Comparison of ENCODE assay signal across 23 cellular contexts in genomic region chr11:19817265-19817851, GRCh38.
DNase-seq lines count a peak whose midpoint lies in the region; ATAC-seq and TF ChIP-seq lines count a peak whose summit lies in the region.
"Had no signal": no experiment of that assay in that cellular context is flagged by ENCODE, and none has a peak within 500 bp of the region (broad histone marks: within the 10 kb centered on the region; RNA-seq: fewer than 3 reads in every experiment).

No MANE protein-coding gene starts in this region.

- peak overlapping the region; percentile 96 for H3K27ac Mint-ChIP-seq in WTC11
- H3K27ac Mint-ChIP-seq in CD8-positive, alpha-beta T cell = no peak overlapping the region
- H3K27ac Mint-ChIP-seq: activated CD4-positive, alpha-beta T cell treated with anti-CD3 and anti-CD28 coated beads, Interleukin-2, amount 10 ng/mL, durations not matched to agents 24 days and 14 days; activated naive CD4-positive, alpha-beta T cell treated with anti-CD3 and anti-CD28 coated beads, Interleukin-2, amount 50 U/mL, for 72 hours; memory B cell had no signal

- H3K27me3 ChIP-seq in tibial artery = no peaks in the 10 kb centered on the region
- H3K27me3 ChIP-seq in CD8-positive, alpha-beta T cell (ENCODE audit: insufficient read depth, low read length) = no peaks in the 10 kb centered on the region
- H3K27me3 ChIP-seq: BLaER1 treated with 17β-estradiol and CSF1 and Interleukin-3, amounts not matched to agents 10 nM and 100 nM; Peyer's patch; SJSA1; transverse colon had no signal

- DNase-seq in NCI-H2107 treated with DMSO at 0.1 percent for 48 hours (lab: John Stamatoyannopoulos, UW; ENCODE audit: unreplicated experiment) (peak; percentile 14), NCI-H2107 (lab: John Stamatoyannopoulos, UW) (no peak), WTC11 (ENCODE audit: low spot score) (peak; percentile 49), iPS-NIHi7 (ENCODE audit: extremely low spot score) (peak; percentile 69), tibial artery (no peak)
- DNase-seq in CD8-positive, alpha-beta T cell = no peak
- DNase-seq: activated CD4-positive, alpha-beta T cell treated with anti-CD3 and anti-CD28 coated beads, Interleukin-2, amount 10 ng/mL, durations not matched to agents 24 days and 14 days; aorta; NCI-H446; Peyer's patch; stimulated activated CD4-positive, alpha-beta T cell treated with anti-CD3 and anti-CD28 coated beads, Interleukin-4, amount 100 ng/mL, for 24 hours; stimulated activated naive CD8-positive, alpha-beta T cell treated with anti-CD3 and anti-CD28 coated beads, Interleukin-15, Interleukin-2, amounts not matched to agents 100 U/mL and 50 U/mL, for 24 hours; T-helper 2 cell; transverse colon had no signal

- CTCF ChIA-PET in WTC11 (lab: Charles Lee) = interaction anchor here (0.5 to 3.2 kb wide), 8 partner anchors 10 to 316 kb away, joined by 3 to 26 read pairs (median 3); no protein-coding TSS in a partner anchor
- CTCF ChIA-PET in CD8-positive, alpha-beta T cell (lab: Charles Lee) = no interaction called here

- peaks cover 92% of the 10 kb centered on the region for H3K4me1 Mint-ChIP-seq in WTC11
- no peaks in the 10 kb centered on the region for H3K4me1 Mint-ChIP-seq in CD8-positive, alpha-beta T cell (ENCODE audit: low read depth)
- H3K4me1 Mint-ChIP-seq: activated CD4-positive, alpha-beta T cell treated with anti-CD3 and anti-CD28 coated beads, Interleukin-2, amount 10 ng/mL, durations not matched to agents 24 days and 14 days; central memory CD8-positive, alpha-beta T cell had no signal

- ATAC-seq in WTC11 (peak; percentile 79), GM18858 (IDR thresholded peaks at IDR 0.05; ENCODE audit: unreplicated experiment) (no peak), GM18511 (IDR thresholded peaks at IDR 0.05; ENCODE audit: unreplicated experiment) (no peak)
- no peak for ATAC-seq in CD8-positive, alpha-beta T cell
- ATAC-seq: activated naive CD4-positive, alpha-beta T cell treated with anti-CD3 and anti-CD28 coated beads, Interleukin-2, amount 50 U/mL, for 72 hours; HCT116; K562; stimulated activated naive CD8-positive, alpha-beta T cell treated with anti-CD3 and anti-CD28 coated beads, Interleukin-15, Interleukin-2, amounts not matched to agents 100 U/mL and 50 U/mL, for 24 hours had no signal

- intact Hi-C loops in tibial artery (cut with DNase I; ENCODE audit: low total_unique reads) = no loop called here
- intact Hi-C loops in CD8-positive, alpha-beta T cell (cut with DNase I, micrococcal nuclease) = no loop called here

- H3K36me3 ChIP-seq in tibial artery = peaks cover 0 to 7% (median 0%) of the 10 kb centered on the region in 3 donors
- H3K36me3 ChIP-seq in CD8-positive, alpha-beta T cell (ENCODE audit: insufficient read depth, low read length) = no peaks in the 10 kb centered on the region
- H3K36me3 ChIP-seq: BLaER1 treated with 17β-estradiol and CSF1 and Interleukin-3, amounts not matched to agents 10 nM and 100 nM; Peyer's patch; SJSA1; transverse colon had no signal

- no peak overlapping the region for H3K4me3 ChIP-seq in tibial artery
- no peak overlapping the region for H3K4me3 ChIP-seq in CD8-positive, alpha-beta T cell (ENCODE audit: low read depth, low read length)
- H3K4me3 ChIP-seq: BLaER1 treated with 17β-estradiol and CSF1 and Interleukin-3, amounts not matched to agents 10 nM and 100 nM; K562; Peyer's patch; SJSA1; transverse colon had no signal

- H3K9me3 ChIP-seq in tibial artery = no peaks in the 10 kb centered on the region
- H3K9me3 ChIP-seq in CD8-positive, alpha-beta T cell (ENCODE audit: low read length) = no peaks in the 10 kb centered on the region
- H3K9me3 ChIP-seq: BLaER1 treated with 17β-estradiol and CSF1 and Interleukin-3, amounts not matched to agents 10 nM and 100 nM; Peyer's patch; SJSA1; transverse colon had no signal

- H3K27me3 Mint-ChIP-seq in WTC11 (ENCODE audit: low read depth) = no peaks in the 10 kb centered on the region
- H3K27me3 Mint-ChIP-seq in CD8-positive, alpha-beta T cell (ENCODE audit: low read depth) = peaks cover 2% of the 10 kb centered on the region
- H3K27me3 Mint-ChIP-seq: activated CD4-positive, alpha-beta T cell treated with anti-CD3 and anti-CD28 coated beads, Interleukin-2, amount 10 ng/mL, durations not matched to agents 24 days and 14 days had no signal

- H3K4me3 Mint-ChIP-seq in WTC11 = peak overlapping the region; percentile 53
- H3K4me3 Mint-ChIP-seq in CD8-positive, alpha-beta T cell = no peak overlapping the region
- H3K4me3 Mint-ChIP-seq: activated CD4-positive, alpha-beta T cell treated with anti-CD3 and anti-CD28 coated beads, Interleukin-2, amount 10 ng/mL, durations not matched to agents 24 days and 14 days; central memory CD8-positive, alpha-beta T cell; memory B cell had no signal

- POLR2A ChIA-PET in WTC11 (lab: Charles Lee) = interaction anchor here (0.7 to 0.8 kb wide), 3 partner anchors 10 to 87 kb away, joined by 4 to 5 read pairs (median 4); no protein-coding TSS in a partner anchor
- POLR2A ChIA-PET in CD8-positive, alpha-beta T cell (lab: Charles Lee) = no interaction called here

- peaks cover 15% of the 10 kb centered on the region for H3K36me3 Mint-ChIP-seq in WTC11
- H3K36me3 Mint-ChIP-seq in CD8-positive, alpha-beta T cell = no peaks in the 10 kb centered on the region
- H3K36me3 Mint-ChIP-seq: activated naive CD4-positive, alpha-beta T cell treated with anti-CD3 and anti-CD28 coated beads, Interleukin-2, amount 50 U/mL, for 72 hours had no signal

- H3K9me3 Mint-ChIP-seq in WTC11 = no peaks in the 10 kb centered on the region
- H3K9me3 Mint-ChIP-seq in CD8-positive, alpha-beta T cell = no peaks in the 10 kb centered on the region
- H3K9me3 Mint-ChIP-seq: activated CD4-positive, alpha-beta T cell treated with anti-CD3 and anti-CD28 coated beads, Interleukin-2, amount 10 ng/mL, durations not matched to agents 24 days and 14 days; central memory CD8-positive, alpha-beta T cell had no signal

- TF ChIP-seq CTCF in WTC11 (IDR thresholded peaks at IDR 0.05) (no peak), tibial artery (IDR thresholded peaks at IDR 0.05) (no peak)
- TF ChIP-seq CTCF in CD8-positive, alpha-beta T cell (IDR thresholded peaks at IDR 0.05) = no peak

- H3K4me1 ChIP-seq in tibial artery = peaks cover 0 to 99% (median 73%) of the 10 kb centered on the region in 4 donors
- H3K4me1 ChIP-seq in CD8-positive, alpha-beta T cell (ENCODE audit: insufficient read depth, low read length) = no peaks in the 10 kb centered on the region
- H3K4me1 ChIP-seq: SJSA1 had no signal

- peak overlapping the region; percentile 56 to 62 for H3K27ac ChIP-seq in tibial artery
- H3K27ac ChIP-seq in CD8-positive, alpha-beta T cell (ENCODE audit: low read depth, low read length) = no peak overlapping the region
- H3K27ac ChIP-seq: BLaER1 treated with 17β-estradiol and CSF1 and Interleukin-3, amounts not matched to agents 10 nM and 100 nM; Peyer's patch; SJSA1; transverse colon had no signal

TF ChIP-seq in WTC11, 78 proteins besides CTCF, POLR2A, EP300 and RAD21 (continues in another document):
- TF ChIP-seq CREM (CRISPR knock-in tag; IDR thresholded peaks at IDR 0.05) (0 out of 2 replicates have a peak, but pooled peaks have one; percentile 21), NR1H2 (CRISPR knock-in tag; IDR thresholded peaks at IDR 0.05) (no peak), SOX15 (CRISPR knock-in tag; IDR thresholded peaks at IDR 0.05) (no peak), EMX1 (CRISPR knock-in tag; IDR thresholded peaks at IDR 0.05) (no peak), PRDM15 (CRISPR knock-in tag; IDR thresholded peaks at IDR 0.05) (peak; percentile 67), ZSCAN18 (CRISPR knock-in tag; IDR thresholded peaks at IDR 0.05) (no peak), PRRX2 (CRISPR knock-in tag; IDR thresholded peaks at IDR 0.05) (no peak)

Comparison
In these comparisons a context has a peak if more than half of its experiments do, and no peak if none do; other contexts are left out.
1. DNase-seq: peak in NCI-H2107 treated with DMSO at 0.1 percent for 48 hours (single experiment), WTC11 (single experiment) and iPS-NIHi7 (single experiment); none in NCI-H2107 (single experiment), tibial artery (0 of 2) and CD8-positive, alpha-beta T cell (0 of 7).